Comparison of ENCODE assay signal across 8 cellular contexts in genomic region chr19:15555759-15556633, GRCh38. TPM values are rescaled to one million over a fixed set of nuclear protein-coding genes. Genes with fewer than 3 reads are reported as not detected.
DNase-seq lines count a peak whose midpoint lies in the region; ATAC-seq and TF ChIP-seq lines count a peak whose summit lies in the region.

No MANE protein-coding gene starts in this region.

- H3K27me3 ChIP-seq in PC-3 (ENCODE audit: low read length) (no peaks in the 10 kb centered on the region), esophagus (ENCODE audit: control insufficient read depth in 1 of 2, insufficient read depth in 2 of 2, low read length in 2 of 2) (no peaks in the 10 kb centered on the region), mucosa of stomach (ENCODE audit: control insufficient read depth, insufficient read depth, low read length) (peaks cover 22% of the 10 kb centered on the region)

- peak; percentile 74 for TF ChIP-seq CTCF in PC-3 (conservative IDR thresholded peaks at IDR 0.05; ENCODE audit: low read depth, low read length)

- H3K79me2 ChIP-seq in PC-3 (ENCODE audit: low read length) = no peaks in the 10 kb centered on the region

- WGBS in esophagus, 2 donors = 1% methylated on average over 49 of the region's 49 CpGs

- peak overlapping the region; percentile 91 for H2AFZ ChIP-seq in PC-3 (ENCODE audit: low read length)

- ATAC-seq in GM21515 (IDR thresholded peaks at IDR 0.05; ENCODE audit: unreplicated experiment) (peak; percentile 52), PC-3 (peak; percentile 83)

- no peak overlapping the region for H3K27ac ChIP-seq in PC-3 (ENCODE audit: low read length)
- H3K27ac ChIP-seq in esophagus (ENCODE audit: low read depth in 2 of 2, low read length in 1 of 2) = peak overlapping the region in 1 of 2 donors; percentile 75

- H3F3A ChIP-seq in PC-3 (ENCODE audit: low read length, unreplicated experiment) = no peaks in the 10 kb centered on the region

- H3K36me3 ChIP-seq in PC-3 (ENCODE audit: low read depth, low read length) (no peaks in the 10 kb centered on the region), esophagus (ENCODE audit: control insufficient read depth in 2 of 2, insufficient read depth in 2 of 2, low read length in 1 of 2) (no peaks in the 10 kb centered on the region), mucosa of stomach (ENCODE audit: control insufficient read depth, insufficient read depth, low read length) (no peaks in the 10 kb centered on the region)

- H3K4me1 ChIP-seq in PC-3 (ENCODE audit: insufficient read depth, low read length) (0 out of 2 replicates have a peak, but pooled peaks cover 8% of the 10 kb centered on the region), esophagus (ENCODE audit: control insufficient read depth in 2 of 2, insufficient read depth in 2 of 2, low read length in 1 of 2) (peaks cover 4 to 7% of the 10 kb centered on the region in 2 donors), mucosa of stomach (ENCODE audit: control insufficient read depth, insufficient read depth, low read length) (peaks cover 14% of the 10 kb centered on the region)

- no TSS peak for BruUV-seq in PC-3 (replicated peaks; lab: Mats Ljungman, UMichigan)

- CTCF ChIA-PET in PC-3 (lab: Charles Lee) = interaction anchor here (0.5 to 1.0 kb wide), 5 partner anchors 137 to 552 kb away, joined by 3 to 15 read pairs (median 11); partner anchors contain the start of genes AKAP8 and AKAP8L

- intact Hi-C loops in PC-3 (cut with micrococcal nuclease) = loop anchor here (1.0 to 10.0 kb wide), 6 partner anchors 77 to 457 kb away; partner anchors contain the start of gene PGLYRP2

- POLR2A ChIA-PET in PC-3 (lab: Charles Lee; ENCODE audit: unreplicated experiment) = interaction anchor here (0.5 kb wide), 1 partner anchor 176 kb away, joined by 3 read pairs; no protein-coding TSS in a partner anchor

- H3K4me3 ChIP-seq in Jurkat, Clone E6-1 (ENCODE audit: low read length) = peak overlapping the region; percentile 59
- H3K4me3 ChIP-seq in PC-3 (ENCODE audit: low read length) (peak overlapping the region; percentile 63), esophagus (ENCODE audit: low read depth in 1 of 2, low read length in 2 of 2) (peak overlapping the region; percentile 13 to 27), mucosa of stomach (ENCODE audit: low read length) (no peak overlapping the region)

- H3K4me2 ChIP-seq in PC-3 (ENCODE audit: low read length) = peak overlapping the region; percentile 83

- H3K9me3 ChIP-seq in PC-3 (ENCODE audit: low read length) = no peaks in the 10 kb centered on the region
- no peaks in the 10 kb centered on the region for H3K9me3 ChIP-seq in esophagus (ENCODE audit: control insufficient read depth in 2 of 2, insufficient read depth in 1 of 2, low read depth in 1 of 2, low read length in 1 of 2)
- H3K9me3 ChIP-seq in mucosa of stomach (ENCODE audit: control insufficient read depth, low read length) = no peaks in the 10 kb centered on the region

- H3K9ac ChIP-seq in PC-3 (ENCODE audit: low read length) (no peak overlapping the region), mucosa of stomach (ENCODE audit: low read length) (peak overlapping the region; percentile 5)

- no peaks in the 10 kb centered on the region for H3K9me2 ChIP-seq in PC-3 (replicated peaks; ENCODE audit: low read length)

- H4K20me1 ChIP-seq in PC-3 (ENCODE audit: low read length) = no peaks in the 10 kb centered on the region

- DNase-seq in CMK (ENCODE audit: low read depth) (peak; percentile 86), PC-3 (peak; percentile 95), activated T-cell treated with anti-CD3 and anti-CD28 coated beads for 4 hours (peak; percentile 98)
- peak; percentile 93 for DNase-seq in Jurkat, Clone E6-1 (ENCODE audit: low read depth, low spot score)
- DNase-seq in stimulated activated CD8-positive, alpha-beta memory T cell treated with anti-CD3 and anti-CD28 coated beads, Interleukin-4, amount 100 ng/mL, for 4 hours (ENCODE audit: low read depth in 2 of 2, low spot score in 1 of 2) = peak; percentile 91 to 96

RNA-seq across cellular contexts. Expression of gene CYP4F22, which starts 47.7 kb away (rescaled TPM):
- 5.1 TPM for polyA plus RNA-seq in Jurkat, Clone E6-1 (2012; ENCODE audit: insufficient read depth, insufficient read length)
- 0.07 TPM in 1 of 2 replicates, not detected in the other for total RNA-seq in PC-3 (2014; rRNA removed)
- polyA plus RNA-seq in esophagus = 10 to 100 TPM in 1 of 2 donors, 1 to 10 TPM in 1; 4.4 to 17.3 TPM

RNA-seq across cellular contexts. Expression of gene CYP4F8, which starts 59.0 kb away (rescaled TPM):
- not detected for polyA plus RNA-seq in Jurkat, Clone E6-1 (2012; ENCODE audit: insufficient read depth, insufficient read length)
- not detected in 2 replicates for total RNA-seq in PC-3 (2014; rRNA removed)
- under 1 TPM; 0.10 to 0.19 TPM for polyA plus RNA-seq in esophagus
